In the genomic region with DNA sequence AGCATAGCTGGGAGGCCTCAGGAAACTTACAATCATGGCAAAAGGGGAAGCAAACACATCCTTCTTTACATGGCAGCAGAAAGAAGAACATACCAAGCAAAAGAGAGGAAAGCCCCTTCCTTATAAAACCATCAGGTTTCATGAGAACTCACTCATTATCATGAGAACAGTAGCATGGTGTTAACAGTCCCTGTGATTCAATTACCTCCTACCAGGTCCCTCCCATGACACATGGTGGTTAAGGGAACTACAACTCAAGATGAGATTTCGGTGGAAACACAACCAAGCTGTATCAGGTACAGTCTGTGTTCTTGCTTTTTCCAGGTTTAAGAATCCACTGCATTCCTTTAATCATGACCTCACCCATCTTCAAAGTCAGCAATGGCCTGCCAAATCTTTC, we compare ENCODE assay signal across 24 cellular contexts.
"Had no signal": no experiment of that assay in that cellular context is flagged by ENCODE, and none has a peak within 500 bp of the region (broad histone marks: within the 10 kb centered on the region; RNA-seq: fewer than 3 reads in every experiment).

No MANE protein-coding gene starts in this region.

- DNase-seq: Kasumi-1, MM.1S, NCI-H1092 treated with DMSO at 0.1 percent for 48 hours, NCI-H1436, NCI-H187, NCI-H2029, NCI-H2081 treated with DMSO at 0.1 percent for 48 hours, NCI-H2171, NCI-H226, NCI-H446, NCI-H510A, NCI-H524 treated with DMSO at 0.1 percent for 48 hours, NCI-H69, NCI-H774, SHP77, SK-N-SH, SW 1271 had no signal

- H3K4me2 ChIP-seq: KMS-11, SK-N-SH had no signal

- ATAC-seq: K562 had no signal

- H3K4me3 Mint-ChIP-seq: IgD-negative memory B cell had no signal

- H3K4me3 ChIP-seq: K562 had no signal

- H3K27ac Mint-ChIP-seq: IgD-negative memory B cell had no signal

- H3K27ac ChIP-seq: HL-60, KMS-11, RWPE1 had no signal

- H3K9ac ChIP-seq: KMS-11, SK-N-SH had no signal

- FAIRE-seq: HTR-8/SVneo, K562, RCC 7860 had no signal

- H3K9me3 ChIP-seq: SK-N-SH had no signal

- H3K4me1 Mint-ChIP-seq: IgD-negative memory B cell had no signal
